8 cellular contexts compared by ENCODE assay signal in the genomic region with DNA sequence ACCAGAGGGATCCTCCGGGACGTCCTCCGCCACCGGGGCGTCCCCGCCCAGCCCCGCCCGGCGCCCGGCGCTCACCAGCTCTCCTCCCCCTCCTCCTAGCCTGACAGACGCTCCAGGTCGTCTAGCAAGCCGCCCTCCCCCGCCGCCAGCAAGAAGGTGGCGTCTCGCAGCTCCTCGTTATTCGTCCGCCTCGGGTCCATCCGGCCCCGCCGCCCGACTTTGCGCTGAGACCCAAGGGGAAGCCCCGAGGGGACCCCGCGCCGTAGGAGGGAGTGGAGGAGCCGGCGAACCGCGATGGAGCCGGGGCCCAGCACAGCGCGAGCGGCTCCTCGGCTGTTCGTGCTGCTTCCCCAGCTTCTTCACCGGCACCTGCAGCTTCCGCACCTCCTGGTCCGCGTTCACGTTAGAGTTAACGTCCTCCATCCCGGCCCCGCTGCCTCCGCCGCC. TPM values are rescaled to one million over a fixed set of nuclear protein-coding genes. Genes with fewer than 3 reads are reported as not detected.
DNase-seq lines count a peak whose midpoint lies in the region; ATAC-seq and TF ChIP-seq lines count a peak whose summit lies in the region.

No MANE protein-coding gene starts in this region.

- peak overlapping the region; percentile 92 for H3K4me3 ChIP-seq in endodermal cell (ENCODE audit: low read length)

- DNase-seq in SKM-1 treated with dmso at 0.1 percent for 144 hours (lab: John Stamatoyannopoulos, UW; ENCODE audit: unreplicated experiment) (peak; percentile 23), SKM-1 (lab: John Stamatoyannopoulos, UW; ENCODE audit: unreplicated experiment) (no peak), NCI-H69 (lab: John Stamatoyannopoulos, UW) (peak; percentile 70), endodermal cell (peak; percentile 87), midbrain (lab: John Stamatoyannopoulos, UW) (peak; percentile 47)
- peak; percentile 30 for DNase-seq in activated CD8-positive, alpha-beta memory T cell treated with anti-CD3 and anti-CD28 coated beads, Interleukin-2, amount 50 U/mL, for 1 hour (ENCODE audit: extremely low read depth)
- DNase-seq in stimulated activated CD8-positive, alpha-beta memory T cell treated with anti-CD3 and anti-CD28 coated beads, Interleukin-4, amount 100 ng/mL, for 24 hours (ENCODE audit: low read depth): peak; percentile 66

- H3K4me1 Mint-ChIP-seq in endodermal cell: peaks cover 6% of the 10 kb centered on the region

- no peaks in the 10 kb centered on the region for H3K27me3 ChIP-seq in endodermal cell (ENCODE audit: control insufficient read depth, insufficient read depth, low read length, poor library complexity, severe bottlenecking)

- peaks cover 58% of the 10 kb centered on the region for H3K9me3 ChIP-seq in endodermal cell (ENCODE audit: control insufficient read depth, low read length)

- WGBS in endodermal cell (ENCODE audit: insufficient coverage in 1 of 2, insufficient read length in 1 of 2), 2 experiments: 0% methylated on average over 46 of the region's 51 CpGs; no CpG with 5 or more reads in 1 of the 2 experiments

- H3K4me1 ChIP-seq in endodermal cell (ENCODE audit: control insufficient read depth, insufficient read depth, low read length): no peaks in the 10 kb centered on the region

- no peaks in the 10 kb centered on the region for H3K27me3 Mint-ChIP-seq in endodermal cell (ENCODE audit: insufficient read depth)

- H3K9me3 Mint-ChIP-seq in endodermal cell: peaks cover 68% of the 10 kb centered on the region

- peaks cover 39% of the 10 kb centered on the region for H3K36me3 ChIP-seq in endodermal cell (ENCODE audit: control insufficient read depth, insufficient read depth, low read length)

- H3K4me3 Mint-ChIP-seq in endodermal cell: peak overlapping the region; percentile 94

- H3K36me3 Mint-ChIP-seq in endodermal cell (ENCODE audit: low read depth): peaks cover 56% of the 10 kb centered on the region

- peak; percentile 35 for ATAC-seq in HG03039 (IDR thresholded peaks at IDR 0.05; ENCODE audit: unreplicated experiment)

- peak overlapping the region; percentile 84 for H3K9ac ChIP-seq in endodermal cell (ENCODE audit: extremely low read depth, low read length, poor library complexity, severe bottlenecking)

- TF ChIP-seq CTCF in endodermal cell (conservative IDR thresholded peaks at IDR 0.05): no peak

- H3K27ac Mint-ChIP-seq in endodermal cell: peak overlapping the region; percentile 96

- peak overlapping the region; percentile 81 for H3K27ac ChIP-seq in endodermal cell (ENCODE audit: low read depth, low read length)

RNA-seq across cellular contexts. Expression of a gene that starts 26.3 kb away (rescaled TPM):
- total RNA-seq in endodermal cell: 10 to 100 TPM; 28.2 to 33.6 TPM
- polyA plus RNA-seq in endodermal cell (2013, experiment 1 of 2): 21.2 TPM
- polyA plus RNA-seq in endodermal cell (2013, experiment 2 of 2): 19.2 TPM

RNA-seq across cellular contexts. Expression of a gene that starts 47.9 kb away (rescaled TPM):
- total RNA-seq in endodermal cell: not detected
- not detected for polyA plus RNA-seq in endodermal cell (2013, experiment 1 of 2)
- polyA plus RNA-seq in endodermal cell (2013, experiment 2 of 2): not detected
